In genomic region chr5:150513375-150514309, GRCh38 we compare ENCODE assay signal across 7 cellular contexts. TPM values are rescaled to one million over a fixed set of nuclear protein-coding genes. Genes with fewer than 3 reads are reported as not detected.
DNase-seq lines count a peak whose midpoint lies in the region; ATAC-seq, FAIRE-seq and TF ChIP-seq lines count a peak whose summit lies in the region.

No MANE protein-coding gene starts in this region.

- no peak for FAIRE-seq in endothelial cell of umbilical vein (lab: Jason Lieb, UNC)

- no peak for ATAC-seq in gastrocnemius medialis

- TF ChIP-seq POLR2A in endothelial cell of umbilical vein (IDR thresholded peaks at IDR 0.05; ENCODE audit: low read depth, low read length) (no peak), gastrocnemius medialis (IDR thresholded peaks at IDR 0.05) (no peak)

- no peaks in the 10 kb centered on the region for H3K27me3 ChIP-seq in endothelial cell of umbilical vein (ENCODE audit: control insufficient read depth in 2 of 2, insufficient read depth in 2 of 2, low read length in 2 of 2)
- H3K27me3 ChIP-seq in gastrocnemius medialis, result no peaks in the 10 kb centered on the region

- in situ Hi-C loops in gastrocnemius medialis (cut with MboI; ENCODE audit: low sequenced_read_pairs in 4 of 4), result loop anchor here in 1 of 4 donors (10.0 kb wide), 1 partner anchor 49 kb away; no protein-coding TSS in a partner anchor

- CTCF ChIA-PET in endothelial cell of umbilical vein (lab: Charles Lee), result interaction anchor here (0.6 to 8.9 kb wide), 14 partner anchors 10 to 264 kb away, joined by 3 to 70 read pairs (median 5); no protein-coding TSS in a partner anchor

- H3K36me3 ChIP-seq in endothelial cell of umbilical vein (ENCODE audit: control insufficient read depth in 2 of 2, extremely low read depth in 1 of 2, insufficient read depth in 2 of 2, low read length in 2 of 2) (no peaks in the 10 kb centered on the region), gastrocnemius medialis (no peaks in the 10 kb centered on the region)

- no peaks in the 10 kb centered on the region for H4K20me1 ChIP-seq in endothelial cell of umbilical vein (replicated peaks; ENCODE audit: control insufficient read depth, extremely low read depth, insufficient read depth, low read length)

- H3K9ac ChIP-seq in endothelial cell of umbilical vein (replicated peaks; ENCODE audit: extremely low read depth, insufficient read depth, low read length), result no peak overlapping the region

- H3K4me3 ChIP-seq in GM12875 (ENCODE audit: low read depth, low read length) (no peak overlapping the region), endothelial cell of umbilical vein (replicated peaks in 1 of 3; ENCODE audit: insufficient read depth in 1 of 3, low read depth in 1 of 3, low read length in 3 of 3) (no peak overlapping the region), gastrocnemius medialis (no peak overlapping the region)

- no peak overlapping the region for H3K4me2 ChIP-seq in endothelial cell of umbilical vein (ENCODE audit: insufficient read depth, low read length)

- H3K4me1 ChIP-seq in endothelial cell of umbilical vein (ENCODE audit: control insufficient read depth, extremely low read depth, insufficient read depth, low read length) (peaks cover 65% of the 10 kb centered on the region), gastrocnemius medialis (peaks cover 66 to 70% of the 10 kb centered on the region in 2 donors)

- H3K9me1 ChIP-seq in endothelial cell of umbilical vein (replicated peaks; ENCODE audit: control insufficient read depth, extremely low read depth, insufficient read depth, low read length), result no peaks in the 10 kb centered on the region

- dilution Hi-C loops in endothelial cell of umbilical vein (cut with MboI; ENCODE audit: extremely low pct_ligation_motif_present, low sequenced_read_pairs), result no loop called here

- H3K27ac ChIP-seq in endothelial cell of umbilical vein (ENCODE audit: insufficient read depth, low read depth, low read length) (peak overlapping the region; percentile 67), gastrocnemius medialis (peak overlapping the region in 3 of 4 donors; percentile 43 to 61 (median 60))

- peaks cover 22% of the 10 kb centered on the region for H3K79me2 ChIP-seq in endothelial cell of umbilical vein (ENCODE audit: control insufficient read depth, insufficient read depth, low read length)

- intact Hi-C loops in endothelial cell of umbilical vein (cut with micrococcal nuclease) (loop anchor here (1.0 kb wide), 3 partner anchors 16 to 127 kb away; partner anchors contain the start of gene SYNPO), gastrocnemius medialis (cut with DNase I; ENCODE audit: low total_unique reads) (no loop called here)

- no TSS peak for BruUV-seq in endothelial cell of umbilical vein (replicated peaks; lab: Mats Ljungman, UMichigan)

- TF ChIP-seq CTCF in GM12875 (IDR thresholded peaks at IDR 0.05; ENCODE audit: borderline replicate concordance, insufficient read depth, low read depth, low read length) (peak; percentile 41; the same call in 1 of the 2 replicates), endothelial cell of umbilical vein (IDR thresholded peaks at IDR 0.05; ENCODE audit: extremely low read depth in 1 of 2, insufficient read depth in 1 of 2, low read depth in 1 of 2, low read length in 2 of 2) (peak in 1 of 2 donors; percentile 9), gastrocnemius medialis (IDR thresholded peaks at IDR 0.05 in 4 of 5, conservative IDR thresholded peaks at IDR 0.05 in 1 of 5) (no peak)

- DNase-seq in NCI-H748 (lab: John Stamatoyannopoulos, UW; ENCODE audit: unreplicated experiment) (peak; percentile 89), endothelial cell of umbilical vein (ENCODE audit: low read depth, low spot score) (no peak), gastrocnemius medialis (no peak), glomerular visceral epithelial cell (ENCODE audit: extremely low spot score) (no peak), hepatic stellate cell (ENCODE audit: low spot score) (no peak), NCI-H510A (lab: John Stamatoyannopoulos, UW) (no peak)

- H3K9me3 ChIP-seq in endothelial cell of umbilical vein (replicated peaks; ENCODE audit: control insufficient read depth, insufficient read depth, low read length) (no peaks in the 10 kb centered on the region), gastrocnemius medialis (no peaks in the 10 kb centered on the region)

- POLR2A ChIA-PET in endothelial cell of umbilical vein (lab: Charles Lee), result interaction anchor here (1.1 kb wide), 1 partner anchor 28 kb away, joined by 3 read pairs; no protein-coding TSS in a partner anchor

- no peak overlapping the region for H2AFZ ChIP-seq in endothelial cell of umbilical vein (ENCODE audit: low read depth, low read length)

TF ChIP-seq in endothelial cell of umbilical vein, 7 proteins besides CTCF, POLR2A, EP300 and RAD21:
- TF ChIP-seq MAX (IDR thresholded peaks at IDR 0.05; ENCODE audit: insufficient read depth, insufficient read length), result no peak
- TF ChIP-seq JUN (IDR thresholded peaks at IDR 0.05; ENCODE audit: borderline replicate concordance, insufficient read depth, insufficient read length, low read depth), result no peak
- no peak for TF ChIP-seq POLR2AphosphoS5 (IDR thresholded peaks at IDR 0.05; ENCODE audit: insufficient read depth, low read depth, low read length)
- no peak for TF ChIP-seq EZH2 (IDR thresholded peaks at IDR 0.05; ENCODE audit: borderline replicate concordance, low read depth, low read length, severe bottlenecking)
- no peak for TF ChIP-seq GATA2 (IDR thresholded peaks at IDR 0.05; ENCODE audit: insufficient read depth, insufficient read length, low read depth, low read length)
- no peak for TF ChIP-seq MYC (IDR thresholded peaks at IDR 0.05; ENCODE audit: low read depth, low read length)
- no peak for TF ChIP-seq FOS (IDR thresholded peaks at IDR 0.05; ENCODE audit: borderline replicate concordance, insufficient read depth, low read length)

RNA-seq across cellular contexts. Expression of gene NDST1, which starts 5.7 kb away (rescaled TPM):
- 86.5 and 102 TPM in 2 replicates for total RNA-seq in endothelial cell of umbilical vein
- polyA plus RNA-seq in endothelial cell of umbilical vein, result 38.6 and 42.6 TPM in 2 replicates
- 32.7 and 36.4 TPM in 2 replicates for polyA plus RNA-seq in endothelial cell of umbilical vein (2011; cell fraction: cytosol; rRNA removed)
- polyA plus RNA-seq in endothelial cell of umbilical vein (2011; cell fraction: nucleus; rRNA removed), result 52.9 and 53.3 TPM in 2 replicates
- 38.6 and 45.7 TPM in 2 replicates for polyA plus RNA-seq in endothelial cell of umbilical vein (2012)
- 59.5 and 71.2 TPM in 2 replicates for polyA minus RNA-seq in endothelial cell of umbilical vein
- 6.8 TPM for polyA minus RNA-seq in endothelial cell of umbilical vein (2011; cell fraction: cytosol; rRNA and poly(A)+ RNA removed)
- 36.7 and 45.1 TPM in 2 replicates for polyA minus RNA-seq in endothelial cell of umbilical vein (2011; cell fraction: nucleus; rRNA and poly(A)+ RNA removed)
- total RNA-seq in gastrocnemius medialis, result 10 to 100 TPM; 36.1 to 70.5 (median 50.5) TPM
